Comparison of ENCODE assay signal across 8 cellular contexts in the genomic region with DNA sequence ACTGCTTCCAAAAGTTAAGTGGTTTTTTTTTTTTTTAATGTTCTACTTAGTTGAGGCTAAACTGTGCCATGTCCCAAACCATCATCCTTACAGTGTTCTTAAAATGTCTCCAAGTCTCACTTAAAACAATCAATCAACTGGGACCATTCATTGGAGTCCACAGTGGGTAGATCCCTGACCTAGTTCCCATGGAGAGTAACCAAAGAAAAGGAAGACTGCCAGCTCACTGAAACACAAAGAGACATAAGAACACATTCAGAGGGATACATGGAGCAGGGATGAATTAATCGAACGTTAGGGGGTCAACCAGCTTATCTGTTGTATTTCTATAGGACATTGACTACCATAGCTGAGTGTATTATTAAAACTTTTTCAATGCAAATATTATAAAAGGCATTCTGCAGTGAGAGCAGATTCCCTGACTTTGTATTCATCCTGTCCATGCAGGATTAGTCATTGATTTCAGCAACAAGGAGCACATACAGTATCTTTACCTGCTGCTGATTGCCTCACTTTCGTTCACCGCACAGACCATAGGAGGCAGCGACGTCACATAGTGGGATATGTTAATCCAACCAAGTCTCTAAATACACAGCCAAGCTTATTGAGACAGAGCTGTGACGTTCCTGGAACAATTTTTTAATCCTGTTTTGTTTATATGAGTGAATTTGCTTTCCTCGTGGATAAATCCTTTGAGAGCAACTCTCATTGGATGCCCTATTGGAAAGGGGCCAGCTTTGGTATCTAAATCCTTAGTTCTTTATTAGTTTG.
A peak's percentile ranks its signal among the peaks of the same experiment; 100 is the strongest.
DNase-seq lines count a peak whose midpoint lies in the region; ATAC-seq and TF ChIP-seq lines count a peak whose summit lies in the region.

No MANE protein-coding gene starts in this region.

- 30% methylated on average over 8 of the region's 8 CpGs for WGBS in urinary bladder

- ATAC-seq in HG03045 (IDR thresholded peaks at IDR 0.05; ENCODE audit: unreplicated experiment), result no peak

- peaks cover 5% of the 10 kb centered on the region; the same call in 1 of the 2 replicates for H3K27me3 Mint-ChIP-seq in HFFc6 (ENCODE audit: insufficient read depth)
- peaks cover 9% of the 10 kb centered on the region for H3K27me3 Mint-ChIP-seq in T-helper 2 cell treated with Interferon-gamma antibody and Interleukin-4, amounts not matched to agents 5 μg/mL and 100 μg/mL, for 36 hours (ENCODE audit: low read depth)

- peak overlapping the region; percentile 27 for H3K27ac ChIP-seq in urinary bladder (ENCODE audit: low read depth)

- no peak overlapping the region for H3K27ac Mint-ChIP-seq in HFFc6
- no peak overlapping the region for H3K27ac Mint-ChIP-seq in T-helper 2 cell treated with Interferon-gamma antibody and Interleukin-4, amounts not matched to agents 5 μg/mL and 100 μg/mL, for 36 hours

- no peaks in the 10 kb centered on the region for H3K4me1 ChIP-seq in urinary bladder (ENCODE audit: insufficient read depth)

- no peaks in the 10 kb centered on the region for H3K9me3 Mint-ChIP-seq in HFFc6
- H3K9me3 Mint-ChIP-seq in T-helper 2 cell treated with Interferon-gamma antibody and Interleukin-4, amounts not matched to agents 5 μg/mL and 100 μg/mL, for 36 hours, result no peaks in the 10 kb centered on the region

- no peaks in the 10 kb centered on the region for H3K36me3 Mint-ChIP-seq in HFFc6 (ENCODE audit: low read depth)
- no peaks in the 10 kb centered on the region for H3K36me3 Mint-ChIP-seq in T-helper 2 cell treated with Interferon-gamma antibody and Interleukin-4, amounts not matched to agents 5 μg/mL and 100 μg/mL, for 36 hours (ENCODE audit: low read depth)

- DNase-seq in AG10803 (ENCODE audit: low read depth), result peak; percentile 39
- peak; percentile 46 for DNase-seq in HFFc6
- peak; percentile 98 for DNase-seq in amniotic epithelial cell (ENCODE audit: low read depth)
- DNase-seq in iris pigment epithelial cell (ENCODE audit: low read depth), result peak; percentile 97
- DNase-seq in T-helper 2 cell treated with Interferon-gamma antibody and Interleukin-4, amounts not matched to agents 5 μg/mL and 100 μg/mL, for 36 hours (ENCODE audit: low spot score), result no peak
- no peak for DNase-seq in cerebellum (ENCODE audit: low spot score)

- no peak overlapping the region for H3K4me3 Mint-ChIP-seq in HFFc6
- no peak overlapping the region for H3K4me3 Mint-ChIP-seq in T-helper 2 cell treated with Interferon-gamma antibody and Interleukin-4, amounts not matched to agents 5 μg/mL and 100 μg/mL, for 36 hours

- H3K4me1 Mint-ChIP-seq in HFFc6 (ENCODE audit: low read depth), result peaks cover 50% of the 10 kb centered on the region
- H3K4me1 Mint-ChIP-seq in T-helper 2 cell treated with Interferon-gamma antibody and Interleukin-4, amounts not matched to agents 5 μg/mL and 100 μg/mL, for 36 hours (ENCODE audit: low read depth), result peaks cover 10% of the 10 kb centered on the region

- no peak overlapping the region for H3K4me3 ChIP-seq in AG10803 (ENCODE audit: low read length)
- no peak overlapping the region for H3K4me3 ChIP-seq in urinary bladder (ENCODE audit: low read depth, low read length)

- TF ChIP-seq CTCF in AG10803 (conservative IDR thresholded peaks at IDR 0.05; ENCODE audit: low read length) (peak; percentile 28; the same call in 1 of the 2 replicates), HFFc6 (IDR thresholded peaks at IDR 0.05) (no peak; the same call in 1 of the 2 replicates)

- no peaks in the 10 kb centered on the region for H3K36me3 ChIP-seq in urinary bladder (ENCODE audit: insufficient read depth)

Comparison
In these comparisons a context has a peak if more than half of its experiments do, and no peak if none do; other contexts are left out.
1. DNase-seq: peak in AG10803 (single experiment), HFFc6 (single experiment), amniotic epithelial cell (single experiment) and iris pigment epithelial cell (single experiment); none in T-helper 2 cell treated with Interferon-gamma antibody and Interleukin-4, amounts not matched to agents 5 μg/mL and 100 μg/mL, for 36 hours (single experiment) and cerebellum (single experiment).